8 cellular contexts compared by ENCODE assay signal in genomic region chr3:11155341-11156025, GRCh38. TPM values are rescaled to one million over a fixed set of nuclear protein-coding genes. Genes with fewer than 3 reads are reported as not detected.
DNase-seq lines count a peak whose midpoint lies in the region; FAIRE-seq and TF ChIP-seq lines count a peak whose summit lies in the region.

No MANE protein-coding gene starts in this region.

- DNase-seq in Caki2 (ENCODE audit: low read depth), result peak; percentile 51
- DNase-seq in T-helper 2 cell treated with Interferon-gamma antibody and Interleukin-4, amounts not matched to agents 5 μg/mL and 100 μg/mL, for 36 hours (ENCODE audit: low spot score), result peak; percentile 9
- DNase-seq in endothelial cell of umbilical vein (ENCODE audit: low read depth, low spot score), result peak; percentile 84
- peak; percentile 88 to 89 for DNase-seq in lung microvascular endothelial cell (ENCODE audit: low read depth in 2 of 2)
- DNase-seq in NOMO-1 treated with dmso at 0.1 percent for 144 hours (lab: John Stamatoyannopoulos, UW; ENCODE audit: unreplicated experiment), result no peak
- no peak for DNase-seq in NAMALWA (ENCODE audit: low spot score)

- TF ChIP-seq CTCF in endothelial cell of umbilical vein (IDR thresholded peaks at IDR 0.05; ENCODE audit: extremely low read depth in 1 of 2, insufficient read depth in 1 of 2, low read depth in 1 of 2, low read length in 2 of 2), result peak; percentile 65 to 86

- peak overlapping the region; percentile 64 for H2AFZ ChIP-seq in endothelial cell of umbilical vein (ENCODE audit: low read depth, low read length)

- H3K36me3 ChIP-seq in HUES6 (ENCODE audit: control insufficient read depth, insufficient read depth, low read length), result no peaks in the 10 kb centered on the region
- H3K36me3 ChIP-seq in endothelial cell of umbilical vein (ENCODE audit: control insufficient read depth in 2 of 2, extremely low read depth in 1 of 2, insufficient read depth in 2 of 2, low read length in 2 of 2), result no peaks in the 10 kb centered on the region
- no peaks in the 10 kb centered on the region for H3K36me3 ChIP-seq in subcutaneous abdominal adipose tissue (ENCODE audit: control insufficient read depth in 5 of 5, insufficient read depth in 5 of 5, low read length in 5 of 5)

- dilution Hi-C loops in endothelial cell of umbilical vein (cut with MboI; ENCODE audit: extremely low pct_ligation_motif_present, low sequenced_read_pairs), result no loop called here

- H3K36me3 Mint-ChIP-seq in T-helper 2 cell treated with Interferon-gamma antibody and Interleukin-4, amounts not matched to agents 5 μg/mL and 100 μg/mL, for 36 hours (ENCODE audit: low read depth), result no peaks in the 10 kb centered on the region

- no peak for TF ChIP-seq POLR2A in endothelial cell of umbilical vein (IDR thresholded peaks at IDR 0.05; ENCODE audit: low read depth, low read length)

- H3K27me3 ChIP-seq in HUES6 (ENCODE audit: control insufficient read depth, insufficient read depth, low read length), result peaks cover 78% of the 10 kb centered on the region
- no peaks in the 10 kb centered on the region for H3K27me3 ChIP-seq in endothelial cell of umbilical vein (ENCODE audit: control insufficient read depth in 2 of 2, insufficient read depth in 2 of 2, low read length in 2 of 2)
- peaks cover 4 to 27% (median 12%) of the 10 kb centered on the region in 5 donors for H3K27me3 ChIP-seq in subcutaneous abdominal adipose tissue (ENCODE audit: control insufficient read depth in 5 of 5, insufficient read depth in 4 of 5, low read length in 5 of 5)

- POLR2A ChIA-PET in endothelial cell of umbilical vein (lab: Charles Lee), result interaction anchor here (0.8 to 1.0 kb wide), 3 partner anchors 40 to 179 kb away, joined by 3 read pairs; no protein-coding TSS in a partner anchor

- H3K4me1 Mint-ChIP-seq in T-helper 2 cell treated with Interferon-gamma antibody and Interleukin-4, amounts not matched to agents 5 μg/mL and 100 μg/mL, for 36 hours (ENCODE audit: low read depth), result peaks cover 7% of the 10 kb centered on the region

- no TSS peak for BruUV-seq in endothelial cell of umbilical vein (replicated peaks; lab: Mats Ljungman, UMichigan)

- H3K4me1 ChIP-seq in HUES6 (ENCODE audit: control insufficient read depth, insufficient read depth, low read length) (peaks cover 6% of the 10 kb centered on the region; the same call in 1 of the 2 replicates), endothelial cell of umbilical vein (ENCODE audit: control insufficient read depth, extremely low read depth, insufficient read depth, low read length) (peaks cover 13% of the 10 kb centered on the region), subcutaneous abdominal adipose tissue (ENCODE audit: control insufficient read depth in 5 of 5, insufficient read depth in 5 of 5, low read length in 5 of 5) (peaks cover 3 to 51% (median 18%) of the 10 kb centered on the region in 5 donors)

- H3K9me3 ChIP-seq in HUES6 (ENCODE audit: control insufficient read depth, insufficient read depth, low read depth, low read length) (no peaks in the 10 kb centered on the region), endothelial cell of umbilical vein (replicated peaks; ENCODE audit: control insufficient read depth, insufficient read depth, low read length) (no peaks in the 10 kb centered on the region), subcutaneous abdominal adipose tissue (ENCODE audit: control insufficient read depth in 5 of 5, low read length in 5 of 5) (no peaks in the 10 kb centered on the region)

- FAIRE-seq in endothelial cell of umbilical vein (lab: Jason Lieb, UNC), result peak; percentile 92

- intact Hi-C loops in endothelial cell of umbilical vein (cut with micrococcal nuclease), result loop anchor here (1.0 to 5.0 kb wide), 10 partner anchors 26 to 615 kb away; no protein-coding TSS in a partner anchor

- peak overlapping the region; percentile 46 for H3K4me3 Mint-ChIP-seq in T-helper 2 cell treated with Interferon-gamma antibody and Interleukin-4, amounts not matched to agents 5 μg/mL and 100 μg/mL, for 36 hours

- H3K4me2 ChIP-seq in endothelial cell of umbilical vein (ENCODE audit: insufficient read depth, low read length), result peak overlapping the region; percentile 84

- H3K9me1 ChIP-seq in endothelial cell of umbilical vein (replicated peaks; ENCODE audit: control insufficient read depth, extremely low read depth, insufficient read depth, low read length), result no peaks in the 10 kb centered on the region

- CTCF ChIA-PET in endothelial cell of umbilical vein (lab: Charles Lee), result interaction anchor here (0.5 to 5.6 kb wide), 43 partner anchors 11 to 483 kb away, joined by 3 to 96 read pairs (median 4); partner anchors contain the start of gene ATG7

- H3K9ac ChIP-seq in HUES6 (ENCODE audit: low read length) (no peak overlapping the region), endothelial cell of umbilical vein (replicated peaks; ENCODE audit: extremely low read depth, insufficient read depth, low read length) (peak overlapping the region; percentile 64), subcutaneous abdominal adipose tissue (ENCODE audit: low read length in 5 of 5) (peak overlapping the region in 3 of 5 donors; percentile 6 to 71 (median 66))

- H3K27ac ChIP-seq in HUES6 (ENCODE audit: low read depth, low read length) (no peak overlapping the region), endothelial cell of umbilical vein (ENCODE audit: insufficient read depth, low read depth, low read length) (peak overlapping the region; percentile 62), subcutaneous abdominal adipose tissue (ENCODE audit: low read depth, low read length) (peak overlapping the region; percentile 46)

- H3K4me3 ChIP-seq in HUES6 (ENCODE audit: low read depth, low read length) (peak overlapping the region; percentile 60), endothelial cell of umbilical vein (replicated peaks in 1 of 3; ENCODE audit: insufficient read depth in 1 of 3, low read depth in 1 of 3, low read length in 3 of 3) (peak overlapping the region; percentile 53 to 79 (median 78)), subcutaneous abdominal adipose tissue (ENCODE audit: low read depth in 1 of 5, low read length in 5 of 5) (peak overlapping the region; percentile 61 to 79 (median 72))

- H4K20me1 ChIP-seq in endothelial cell of umbilical vein (replicated peaks; ENCODE audit: control insufficient read depth, extremely low read depth, insufficient read depth, low read length), result no peaks in the 10 kb centered on the region

- H3K79me2 ChIP-seq in endothelial cell of umbilical vein (ENCODE audit: control insufficient read depth, insufficient read depth, low read length), result peaks cover 32% of the 10 kb centered on the region

- no peaks in the 10 kb centered on the region for H3K9me3 Mint-ChIP-seq in T-helper 2 cell treated with Interferon-gamma antibody and Interleukin-4, amounts not matched to agents 5 μg/mL and 100 μg/mL, for 36 hours

- peaks cover 76% of the 10 kb centered on the region for H3K27me3 Mint-ChIP-seq in T-helper 2 cell treated with Interferon-gamma antibody and Interleukin-4, amounts not matched to agents 5 μg/mL and 100 μg/mL, for 36 hours (ENCODE audit: low read depth)

- in situ Hi-C loops in Caki2 (cut with HindIII; ENCODE audit: low pct_unique_long_range_greater_than_20kb, low sequenced_read_pairs), result no loop called here

- H3K27ac Mint-ChIP-seq in T-helper 2 cell treated with Interferon-gamma antibody and Interleukin-4, amounts not matched to agents 5 μg/mL and 100 μg/mL, for 36 hours, result no peak overlapping the region

TF ChIP-seq in endothelial cell of umbilical vein, 7 proteins besides CTCF, POLR2A, EP300 and RAD21:
- no peak for TF ChIP-seq GATA2 (IDR thresholded peaks at IDR 0.05; ENCODE audit: insufficient read depth, insufficient read length, low read depth, low read length)
- no peak for TF ChIP-seq POLR2AphosphoS5 (IDR thresholded peaks at IDR 0.05; ENCODE audit: insufficient read depth, low read depth, low read length)
- TF ChIP-seq MYC (IDR thresholded peaks at IDR 0.05; ENCODE audit: low read depth, low read length), result no peak
- no peak for TF ChIP-seq EZH2 (IDR thresholded peaks at IDR 0.05; ENCODE audit: borderline replicate concordance, low read depth, low read length, severe bottlenecking)

RNA-seq across cellular contexts. Expression of gene HRH1, which starts 1.2 kb away (rescaled TPM):
- total RNA-seq in Caki2 (2014; rRNA removed; shearing (Covaris generic); ENCODE audit: low replicate concordance), result 6.4 and 9.4 TPM in 2 replicates
- total RNA-seq in endothelial cell of umbilical vein, result 16.2 and 22.0 TPM in 2 replicates
- 21.2 and 23.4 TPM in 2 replicates for polyA plus RNA-seq in endothelial cell of umbilical vein
- polyA plus RNA-seq in endothelial cell of umbilical vein (2011; cell fraction: cytosol; rRNA removed), result 13.6 and 15.2 TPM in 2 replicates
- polyA plus RNA-seq in endothelial cell of umbilical vein (2011; cell fraction: nucleus; rRNA removed), result 14.4 and 15.0 TPM in 2 replicates
- 13.6 and 15.6 TPM in 2 replicates for polyA plus RNA-seq in endothelial cell of umbilical vein (2012)
- polyA minus RNA-seq in endothelial cell of umbilical vein, result 54.7 and 62.5 TPM in 2 replicates
- polyA minus RNA-seq in endothelial cell of umbilical vein (2011; cell fraction: cytosol; rRNA and poly(A)+ RNA removed), result 4.6 TPM
- polyA minus RNA-seq in endothelial cell of umbilical vein (2011; cell fraction: nucleus; rRNA and poly(A)+ RNA removed), result 21.1 and 24.5 TPM in 2 replicates
- 1.6 and 5.4 TPM in 2 replicates for total RNA-seq in lung microvascular endothelial cell

Comparison
In these comparisons a context has a peak if more than half of its experiments do, and no peak if none do; other contexts are left out.
1. DNase-seq: peak in Caki2 (single experiment), T-helper 2 cell treated with Interferon-gamma antibody and Interleukin-4, amounts not matched to agents 5 μg/mL and 100 μg/mL, for 36 hours (single experiment), endothelial cell of umbilical vein (single experiment) and lung microvascular endothelial cell (2 of 2); none in NOMO-1 treated with dmso at 0.1 percent for 144 hours (single experiment) and NAMALWA (single experiment).
2. Peak in every context shown above with its lines, with median percentiles within 50 percentile points of each other: H3K4me3 ChIP-seq.